In the genomic region with DNA sequence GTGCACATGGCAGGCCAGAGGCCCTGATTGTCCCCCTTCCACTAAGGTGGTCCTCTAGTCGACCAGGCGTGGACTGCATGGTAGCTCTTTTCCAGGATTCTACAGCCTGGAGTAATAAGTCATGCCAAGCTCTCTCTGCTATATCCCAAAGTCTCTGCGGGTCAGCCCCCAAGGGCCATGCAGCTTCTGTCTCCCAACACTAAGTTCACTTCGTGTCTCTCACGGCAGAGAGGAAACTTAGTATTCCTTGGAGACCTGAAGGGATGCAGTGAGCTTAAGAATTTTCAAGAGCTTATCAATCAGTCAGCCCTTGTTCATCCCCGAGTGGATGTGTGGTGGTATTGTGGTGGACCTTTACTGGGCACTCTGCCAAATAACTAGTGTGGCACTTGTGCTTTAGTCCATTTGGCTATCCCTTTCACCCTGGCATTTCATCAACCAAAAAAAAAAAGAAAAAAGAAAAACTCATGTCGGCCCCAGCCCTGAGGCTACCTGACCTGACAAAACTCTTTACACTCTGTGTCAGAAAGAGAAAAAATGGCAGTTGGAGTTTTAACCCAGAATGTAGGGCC, we compare ENCODE assay signal across 4 cellular contexts. TPM values are rescaled to one million over a fixed set of nuclear protein-coding genes. Genes with fewer than 3 reads are reported as not detected.
"Had no signal": no experiment of that assay in that cellular context is flagged by ENCODE, and none has a peak within 500 bp of the region (broad histone marks: within the 10 kb centered on the region; RNA-seq: fewer than 3 reads in every experiment).

No MANE protein-coding gene starts in this region.

RNA-seq across cellular contexts. Expression of a gene that starts 57.2 kb away (rescaled TPM):
- total RNA-seq: MCF 10A, NCI-H460, OCI-LY7, Right ventricle myocardium inferior had no signal
